Comparison of ENCODE assay signal across 17 cellular contexts in genomic region chr9:87465791-87466190, GRCh38. TPM values are rescaled to one million over a fixed set of nuclear protein-coding genes. Genes with fewer than 3 reads are reported as not detected.
DNase-seq lines count a peak whose midpoint lies in the region; ATAC-seq, FAIRE-seq and TF ChIP-seq lines count a peak whose summit lies in the region.
"Had no signal": no experiment of that assay in that cellular context is flagged by ENCODE, and none has a peak within 500 bp of the region (broad histone marks: within the 10 kb centered on the region; RNA-seq: fewer than 3 reads in every experiment).

No MANE protein-coding gene starts in this region.

- peak; percentile 68 for DNase-seq in ELF-1 (ENCODE audit: low read depth, low spot score)
- DNase-seq in NCI-H526 (lab: John Stamatoyannopoulos, UW): peak; percentile 93 to 97
- DNase-seq in H1 (ENCODE audit: low read depth in 1 of 2, low spot score in 2 of 2): no peak
- DNase-seq in neural progenitor cell (ENCODE audit: low spot score): no peak
- DNase-seq in HPDE6-E6E7 (ENCODE audit: extremely low spot score): no peak
- DNase-seq: DMS 273 treated with DMSO at 0.1 percent for 48 hours, GDM1, H9, NCI-H146, NCI-H2029 treated with DMSO at 0.1 percent for 48 hours, NCI-H2171 treated with DMSO at 0.1 percent for 48 hours, NCI-H446 treated with DMSO at 0.1 percent for 48 hours, NCI-H748 treated with DMSO at 0.1 percent for 48 hours, SHP77 treated with DMSO at 0.1 percent for 48 hours had no signal

- no peak overlapping the region for H2BK20ac ChIP-seq in H1 (ENCODE audit: low read length)

- H3K4me2 ChIP-seq in H1 (ENCODE audit: insufficient read depth in 1 of 2, low read depth in 2 of 2, low read length in 2 of 2) (no peak overlapping the region), neural progenitor cell (no peak overlapping the region)

- TF ChIP-seq CTCF in H1 (IDR thresholded peaks at IDR 0.05; ENCODE audit: control extremely low read depth in 1 of 3, insufficient read depth in 1 of 3, low read depth in 1 of 3, low read length in 3 of 3) (no peak), neural progenitor cell (IDR thresholded peaks at IDR 0.05) (no peak)

- H2BK12ac ChIP-seq in H1 (ENCODE audit: low read depth, low read length): no peak overlapping the region

- no peak overlapping the region for H4K5ac ChIP-seq in H1 (ENCODE audit: insufficient read length, low read depth, low read length)

- no peak for FAIRE-seq in H1 (lab: Jason Lieb, UNC)

- H4K20me1 ChIP-seq in H1 (replicated peaks in 1 of 2; ENCODE audit: control insufficient read depth in 1 of 2, insufficient read depth in 2 of 2, low read length in 2 of 2) (no peaks in the 10 kb centered on the region), neural progenitor cell (ENCODE audit: low read depth) (no peaks in the 10 kb centered on the region)

- H3K27me3 Mint-ChIP-seq in neural progenitor cell (ENCODE audit: insufficient read depth, low read depth): no peaks in the 10 kb centered on the region
- H3K27me3 Mint-ChIP-seq: B cell had no signal

- no peak overlapping the region for H2BK15ac ChIP-seq in H1 (ENCODE audit: low read length)

- no peaks in the 10 kb centered on the region for H3K23me2 ChIP-seq in H1 (ENCODE audit: low read depth, low read length)

- H3K56ac ChIP-seq in H1 (replicated peaks; ENCODE audit: insufficient read length, low read depth, low read length): no peak overlapping the region

- no peak overlapping the region for H3K18ac ChIP-seq in H1 (ENCODE audit: extremely low read depth, low read length)

- no peak for TF ChIP-seq EP300 in H1 (IDR thresholded peaks at IDR 0.05; ENCODE audit: borderline replicate concordance in 1 of 2, low read depth in 2 of 2, low read length in 2 of 2)

- H3K27me3 ChIP-seq in H1 (replicated peaks in 1 of 4; ENCODE audit: control insufficient read depth in 3 of 4, extremely low read depth in 1 of 4, insufficient read depth in 3 of 4, low read length in 3 of 4) (no peaks in the 10 kb centered on the region), neural progenitor cell (no peaks in the 10 kb centered on the region)

- H3K4me1 ChIP-seq in H1 (replicated peaks in 1 of 4; ENCODE audit: control insufficient read depth in 3 of 4, insufficient read depth in 4 of 4, low read length in 3 of 4): peaks cover 0 to 4% (median 0%) of the 10 kb centered on the region in 4 experiments; a peak in 2 of 7 replicates
- H3K4me1 ChIP-seq in neural progenitor cell: no peaks in the 10 kb centered on the region

- no peaks in the 10 kb centered on the region for H3K36me3 Mint-ChIP-seq in neural progenitor cell

- H2AK5ac ChIP-seq in H1 (ENCODE audit: low read depth, low read length): no peak overlapping the region

- H3K23ac ChIP-seq in H1 (ENCODE audit: insufficient read length): no peak overlapping the region

- H3K9me3 ChIP-seq in H1 (ENCODE audit: insufficient read depth in 2 of 2, low read depth in 1 of 2, low read length in 1 of 2): no peaks in the 10 kb centered on the region
- H3K9me3 ChIP-seq in neural progenitor cell (ENCODE audit: low read depth): no peaks in the 10 kb centered on the region

- no peaks in the 10 kb centered on the region for H3K9me3 Mint-ChIP-seq in neural progenitor cell
- H3K9me3 Mint-ChIP-seq: H9 had no signal

- H3F3A ChIP-seq in neural progenitor cell (ENCODE audit: low read depth): no peaks in the 10 kb centered on the region

- H3K27ac ChIP-seq in H1 (ENCODE audit: low read depth, low read length) (no peak overlapping the region), neural progenitor cell (no peak overlapping the region)

- peaks cover 11% of the 10 kb centered on the region for H3K4me1 Mint-ChIP-seq in neural progenitor cell
- H3K4me1 Mint-ChIP-seq: B cell had no signal

- peak overlapping the region; percentile 34 for H3K27ac Mint-ChIP-seq in neural progenitor cell
- H3K27ac Mint-ChIP-seq: B cell, H9 had no signal

- no peak for TF ChIP-seq RAD21 in H1 (IDR thresholded peaks at IDR 0.05 in 1 of 2, conservative IDR thresholded peaks at IDR 0.05 in 1 of 2; ENCODE audit: low read depth in 2 of 2, low read length in 2 of 2)

- H4K8ac ChIP-seq in H1 (ENCODE audit: extremely low read depth, insufficient read depth, low read length): no peak overlapping the region

- no peak overlapping the region for H3K14ac ChIP-seq in H1 (ENCODE audit: insufficient read length)

- H4K91ac ChIP-seq in H1 (replicated peaks; ENCODE audit: insufficient read length, low read length): no peak overlapping the region

- ATAC-seq in GM18520 (IDR thresholded peaks at IDR 0.05; ENCODE audit: unreplicated experiment): no peak
- no peak for ATAC-seq in GM21717 (IDR thresholded peaks at IDR 0.05; ENCODE audit: unreplicated experiment)

- no peak overlapping the region for H3K4ac ChIP-seq in H1 (replicated peaks; ENCODE audit: insufficient read length, low read depth, low read length)

- H3K4me3 ChIP-seq in H1 (ENCODE audit: extremely low read depth in 1 of 4, insufficient read depth in 2 of 4, low read depth in 3 of 4, low read length in 4 of 4) (no peak overlapping the region), neural progenitor cell (no peak overlapping the region)

- H2AFZ ChIP-seq in H1 (ENCODE audit: low read length): peak overlapping the region; percentile 4; the same call in 1 of the 2 replicates
- H2AFZ ChIP-seq in neural progenitor cell (replicated peaks): no peak overlapping the region

- H2BK120ac ChIP-seq in H1 (replicated peaks; ENCODE audit: low read depth, low read length): no peak overlapping the region

- H3K79me1 ChIP-seq in H1 (ENCODE audit: low read depth, low read length): no peaks in the 10 kb centered on the region

- no peak overlapping the region for H3K4me3 Mint-ChIP-seq in neural progenitor cell
- H3K4me3 Mint-ChIP-seq: B cell, H9 had no signal

- WGBS in H1 (ENCODE audit: extremely low coverage in 1 of 2, insufficient coverage in 1 of 2, insufficient read length in 1 of 2, insufficient replicate concordance in 2 of 2, low coverage in 1 of 2, low lambda C conversion rate in 2 of 2, missing lambda C conversion rate in 1 of 2), 2 experiments: 87% methylated on average over 3 of the region's 3 CpGs; no CpG with 5 or more reads in 1 of the 2 experiments

- H3K9ac ChIP-seq in H1 (replicated peaks in 1 of 4; ENCODE audit: extremely low read depth in 1 of 4, low read depth in 3 of 4, low read length in 3 of 4) (no peak overlapping the region), neural progenitor cell (no peak overlapping the region)

- no peak overlapping the region for H2BK5ac ChIP-seq in H1 (ENCODE audit: low read depth, low read length)

- no peak for TF ChIP-seq POLR2A in H1 (IDR thresholded peaks at IDR 0.05; ENCODE audit: control extremely low read depth in 1 of 2, low read depth in 2 of 2, low read length in 2 of 2)

- H3K79me2 ChIP-seq in H1 (ENCODE audit: control insufficient read depth in 1 of 2, insufficient read depth in 2 of 2, low read length in 2 of 2) (no peaks in the 10 kb centered on the region), neural progenitor cell (ENCODE audit: low read depth) (no peaks in the 10 kb centered on the region)

- CTCF ChIA-PET in H1 (lab: Charles Lee; ENCODE audit: partially characterized antibody): interaction anchor here (0.6 to 0.8 kb wide), 3 partner anchors 9 to 1406 kb away, joined by 3 to 4 read pairs (median 3); no protein-coding TSS in a partner anchor

- POLR2A ChIA-PET in H1 (lab: Charles Lee; ENCODE audit: partially characterized antibody): interaction anchor here (0.7 to 1.6 kb wide), 4 partner anchors 20 to 790 kb away, joined by 3 to 4 read pairs (median 4); no protein-coding TSS in a partner anchor

- H3K36me3 ChIP-seq in H1 (ENCODE audit: control insufficient read depth in 2 of 4, insufficient read depth in 4 of 4, low read length in 3 of 4): no peaks in the 10 kb centered on the region
- H3K36me3 ChIP-seq in neural progenitor cell: no peaks in the 10 kb centered on the region

TF ChIP-seq in H1, 55 proteins besides CTCF, POLR2A, EP300 and RAD21:
- TF ChIP-seq RFX5 (IDR thresholded peaks at IDR 0.05; ENCODE audit: borderline replicate concordance, low read depth, low read length) (no peak), HDAC6 (IDR thresholded peaks at IDR 0.05; ENCODE audit: low read depth, low read length) (no peak), CBX5 (IDR thresholded peaks at IDR 0.05; ENCODE audit: low read depth, low read length) (no peak), EGR1 (IDR thresholded peaks at IDR 0.05; ENCODE audit: borderline replicate concordance, low read depth, low read length) (no peak), CREB1 (IDR thresholded peaks at IDR 0.05) (no peak), SAP30 (IDR thresholded peaks at IDR 0.05; ENCODE audit: insufficient read depth, insufficient replicate concordance, low read length) (no peak), CBX8 (IDR thresholded peaks at IDR 0.05; ENCODE audit: borderline replicate concordance, low read depth, low read length) (no peak)
- TF ChIP-seq, protein P1, sequence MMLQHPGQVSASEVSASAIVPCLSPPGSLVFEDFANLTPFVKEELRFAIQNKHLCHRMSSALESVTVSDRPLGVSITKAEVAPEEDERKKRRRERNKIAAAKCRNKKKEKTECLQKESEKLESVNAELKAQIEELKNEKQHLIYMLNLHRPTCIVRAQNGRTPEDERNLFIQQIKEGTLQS (IDR thresholded peaks at IDR 0.05; ENCODE audit: insufficient read depth, low read depth, low read length): no peak

RNA-seq across cellular contexts. Expression of gene DAPK1, which starts 31.9 kb away (rescaled TPM):
- 128 and 131 TPM in 2 replicates for total RNA-seq in H1 (2021; fragmentation: NEBNext Ultra II Directional; extraction: Animal tissue kit (Norgen Biotek cat#: 25700))
- polyA plus RNA-seq in H1 (2011; rRNA removed): 62.4 and 64.9 TPM in 2 replicates
- 73.1 TPM for polyA plus RNA-seq in H1 (2011; cell fraction: cytosol; rRNA removed)
- 156 TPM for polyA plus RNA-seq in H1 (2011; cell fraction: nucleus; rRNA removed)
- 57.1 to 67.3 TPM (median 64.0 TPM) in 4 replicates for polyA plus RNA-seq in H1 (2012, experiment 1 of 2)
- 12.9 TPM for polyA plus RNA-seq in H1 (2012, experiment 2 of 2)
- polyA plus RNA-seq in H1 (2013, experiment 1 of 2): 33.3 TPM
- 34.1 TPM for polyA plus RNA-seq in H1 (2013, experiment 2 of 2)
- polyA minus RNA-seq in H1 (2011; rRNA and poly(A)+ RNA removed): 255 and 314 TPM in 2 replicates
- 78.8 TPM for polyA minus RNA-seq in H1 (2011; cell fraction: cytosol; rRNA and poly(A)+ RNA removed)
- polyA minus RNA-seq in H1 (2011; cell fraction: nucleus; rRNA and poly(A)+ RNA removed): 203 TPM
- total RNA-seq in neural progenitor cell (ENCODE audit: low replicate concordance): 29.5 and 47.5 TPM in 2 replicates

Comparison
In these comparisons a context has a peak if more than half of its experiments do, and no peak if none do; other contexts are left out.
1. DNase-seq: peak in ELF-1 (single experiment) and NCI-H526 (2 of 2); none in H1 (0 of 2), neural progenitor cell (single experiment) and HPDE6-E6E7 (single experiment).